In the genomic region with DNA sequence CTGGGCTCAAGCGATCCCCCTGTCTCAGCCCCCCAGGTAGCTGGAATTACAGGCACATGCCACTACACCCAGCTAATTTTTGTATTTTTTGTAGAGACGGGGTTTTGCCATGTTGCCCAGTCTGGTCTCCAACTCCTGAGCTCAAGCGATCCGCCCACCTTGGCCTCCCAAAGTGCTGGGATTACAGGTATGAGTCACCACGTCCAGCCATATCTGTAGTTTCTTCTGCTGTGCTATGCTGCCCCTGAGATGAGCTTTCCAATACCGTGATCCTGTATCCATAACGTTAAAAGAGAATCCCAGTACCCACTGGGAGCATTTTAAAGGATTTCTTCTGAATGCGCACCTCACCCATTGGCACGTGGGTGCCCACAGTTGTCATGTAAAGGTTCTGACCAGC, we compare ENCODE assay signal across 1 cellular context. TPM values are rescaled to one million over a fixed set of nuclear protein-coding genes. Genes with fewer than 3 reads are reported as not detected.
"Had no signal": no experiment of that assay in that cellular context is flagged by ENCODE, and none has a peak within 500 bp of the region (broad histone marks: within the 10 kb centered on the region; RNA-seq: fewer than 3 reads in every experiment).

No MANE protein-coding gene starts in this region.

RNA-seq across cellular contexts. Expression of a gene that starts 20.2 kb away (rescaled TPM):
- total RNA-seq: OCI-LY7 had no signal
